In the genomic region with DNA sequence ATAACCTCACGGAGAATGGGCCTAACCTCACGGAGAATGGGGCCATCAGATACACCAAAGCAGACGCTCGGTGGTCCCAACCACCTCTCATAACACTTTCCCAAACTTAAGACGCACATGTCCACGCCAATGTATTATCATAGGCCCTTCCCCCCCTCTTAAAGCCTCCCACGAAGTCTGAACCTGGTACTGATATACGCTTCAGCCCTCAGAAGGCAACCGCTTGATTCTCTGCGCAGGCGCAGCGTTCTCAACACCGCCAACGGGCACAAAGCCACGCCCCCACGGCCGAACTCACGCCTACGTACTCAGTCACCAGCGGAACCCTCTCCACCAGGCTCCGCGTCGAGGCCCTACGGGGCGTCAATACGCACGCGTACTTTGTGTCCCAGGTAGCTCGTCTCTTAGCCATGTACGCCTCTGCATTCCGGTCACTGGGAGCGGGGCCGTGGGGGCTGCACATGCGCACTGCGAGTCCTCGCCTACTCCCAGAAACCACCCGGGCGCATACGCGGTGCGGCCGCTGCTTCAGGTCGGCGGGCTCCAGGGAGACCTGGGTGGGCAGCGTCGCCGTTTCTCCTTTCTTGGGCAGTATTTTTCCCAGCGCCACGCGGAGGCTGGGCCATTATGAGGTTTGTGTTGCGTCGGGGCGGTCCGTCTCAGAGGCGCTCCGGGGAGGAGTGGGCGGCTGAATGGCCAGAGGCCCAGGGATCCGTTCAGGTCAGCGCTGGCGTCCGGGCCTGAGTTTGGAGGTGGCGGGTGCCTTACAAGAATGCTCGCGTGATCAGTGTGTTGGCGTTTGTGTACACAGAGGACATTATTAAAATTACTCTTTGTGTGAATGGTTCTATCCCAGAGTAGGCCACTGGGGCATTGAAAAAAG, we compare ENCODE assay signal across 8 cellular contexts. TPM values are rescaled to one million over a fixed set of nuclear protein-coding genes. Genes with fewer than 3 reads are reported as not detected.
DNase-seq lines count a peak whose midpoint lies in the region; ATAC-seq and TF ChIP-seq lines count a peak whose summit lies in the region.

No MANE protein-coding gene starts in this region.

- peak overlapping the region; percentile 88 for H3K4me2 ChIP-seq in SK-N-SH

- peaks cover 43% of the 10 kb centered on the region for H3K36me3 Mint-ChIP-seq in activated naive CD8-positive, alpha-beta T cell treated with anti-CD3 and anti-CD28 coated beads, Interleukin-2, amount 10 ng/mL, durations not matched to agents 7 days and 5 days

- H3F3A ChIP-seq in SK-N-SH (replicated peaks; ENCODE audit: insufficient read depth), result peaks cover 5% of the 10 kb centered on the region

- 17% methylated on average over 36 of the region's 65 CpGs for WGBS in SK-N-SH (ENCODE audit: low lambda C conversion rate)

- ATAC-seq in GM18858 (IDR thresholded peaks at IDR 0.05; ENCODE audit: unreplicated experiment), result peak; percentile 53
- ATAC-seq in activated naive CD8-positive, alpha-beta T cell treated with anti-CD3 and anti-CD28 coated beads, Interleukin-2, amount 10 ng/mL, durations not matched to agents 7 days and 5 days (ENCODE audit: low read depth), result peak; percentile 100
- no peak for ATAC-seq in HG03439 (IDR thresholded peaks at IDR 0.05; ENCODE audit: unreplicated experiment)

- H3K4me3 ChIP-seq in SK-N-SH (ENCODE audit: low read depth in 2 of 2, low read length in 1 of 2), result peak overlapping the region; percentile 60 to 69

- TF ChIP-seq EP300 in SK-N-SH (IDR thresholded peaks at IDR 0.05; ENCODE audit: borderline replicate concordance in 1 of 2, low read depth in 1 of 2, low read length in 1 of 2), result no peak

- no peak for TF ChIP-seq RAD21 in SK-N-SH (IDR thresholded peaks at IDR 0.05; ENCODE audit: low read length)

- H3K27me3 ChIP-seq in SK-N-SH (ENCODE audit: insufficient read depth), result no peaks in the 10 kb centered on the region

- CTCF ChIA-PET in SK-N-SH (lab: Yijun Ruan, JAX), result interaction anchor here (0.7 to 1.7 kb wide), 5 partner anchors 20 to 161 kb away, joined by 3 to 4 read pairs (median 3); a partner anchor contains a TSS

- DNase-seq in HuH-7.5 (ENCODE audit: low spot score) (peak; percentile 82), SK-N-SH (peak; percentile 92), head of caudate nucleus (peak; percentile 80 to 96 (median 89)), nucleus accumbens (lab: John Stamatoyannopoulos, UW) (peak; percentile 26 to 91 (median 78)), stromal cell of bone marrow (ENCODE audit: low read depth) (peak; percentile 83)
- DNase-seq in activated naive CD8-positive, alpha-beta T cell treated with anti-CD3 and anti-CD28 coated beads, Interleukin-2, amount 10 ng/mL, durations not matched to agents 7 days and 5 days, result peak; percentile 88

- peak overlapping the region; percentile 88 for H2AFZ ChIP-seq in SK-N-SH (ENCODE audit: low read depth)

- H3K4me1 ChIP-seq in SK-N-SH (ENCODE audit: control insufficient read depth in 1 of 2, insufficient read depth in 2 of 2, low read depth in 1 of 2, low read length in 1 of 2), result peaks cover 0 to 10% of the 10 kb centered on the region in 2 experiments; a peak in 2 of 4 replicates

- POLR2A ChIA-PET in SK-N-SH (lab: Yijun Ruan, JAX), result interaction anchor here (1.2 kb wide), 2 partner anchors 20 to 35 kb away, joined by 3 to 4 read pairs; no protein-coding TSS in a partner anchor
- POLR2A ChIA-PET in activated naive CD8-positive, alpha-beta T cell treated with anti-CD3 and anti-CD28 coated beads, Interleukin-2, amount 10 ng/mL, durations not matched to agents 7 days and 5 days (lab: Charles Lee), result interaction anchor here (0.5 to 1.0 kb wide), 4 partner anchors 36 to 1395 kb away, joined by 3 to 4 read pairs (median 3); a partner anchor contains a TSS

- H3K27me3 Mint-ChIP-seq in activated naive CD8-positive, alpha-beta T cell treated with anti-CD3 and anti-CD28 coated beads, Interleukin-2, amount 10 ng/mL, durations not matched to agents 7 days and 5 days, result no peaks in the 10 kb centered on the region

- 0 out of 2 replicates have a peak, but pooled peaks cover 5% of the 10 kb centered on the region for H3K9me3 ChIP-seq in SK-N-SH

- H3K9me3 Mint-ChIP-seq in activated naive CD8-positive, alpha-beta T cell treated with anti-CD3 and anti-CD28 coated beads, Interleukin-2, amount 10 ng/mL, durations not matched to agents 7 days and 5 days, result peaks cover 39% of the 10 kb centered on the region

- H3K4me1 Mint-ChIP-seq in activated naive CD8-positive, alpha-beta T cell treated with anti-CD3 and anti-CD28 coated beads, Interleukin-2, amount 10 ng/mL, durations not matched to agents 7 days and 5 days, result peaks cover 17% of the 10 kb centered on the region

- peaks cover 24 to 39% of the 10 kb centered on the region in 2 experiments for H3K36me3 ChIP-seq in SK-N-SH (replicated peaks in 1 of 2; ENCODE audit: control insufficient read depth in 1 of 2, insufficient read depth in 2 of 2, low read length in 1 of 2)

- peak overlapping the region; percentile 90 for H3K27ac Mint-ChIP-seq in activated naive CD8-positive, alpha-beta T cell treated with anti-CD3 and anti-CD28 coated beads, Interleukin-2, amount 10 ng/mL, durations not matched to agents 7 days and 5 days

- H4K20me1 ChIP-seq in SK-N-SH (ENCODE audit: insufficient read depth), result no peaks in the 10 kb centered on the region

- H3K79me2 ChIP-seq in SK-N-SH (ENCODE audit: insufficient read depth), result peaks cover 14% of the 10 kb centered on the region; the same call in 1 of the 2 replicates

- TF ChIP-seq CTCF in SK-N-SH (IDR thresholded peaks at IDR 0.05), result no peak

- H3K9me2 ChIP-seq in SK-N-SH, result no peaks in the 10 kb centered on the region

- intact Hi-C loops in head of caudate nucleus (cut with DNase I), result loop anchor here (2.0 kb wide), 1 partner anchor 53 kb away; a partner anchor contains a TSS

- H3K27ac ChIP-seq in SK-N-SH (ENCODE audit: low read depth in 2 of 2, low read length in 1 of 2), result peak overlapping the region; percentile 44 to 72; a peak in 3 of 4 replicates

- peak overlapping the region; percentile 73 for H3K9ac ChIP-seq in SK-N-SH

- H3K4me3 Mint-ChIP-seq in activated naive CD8-positive, alpha-beta T cell treated with anti-CD3 and anti-CD28 coated beads, Interleukin-2, amount 10 ng/mL, durations not matched to agents 7 days and 5 days, result peak overlapping the region; percentile 95

TF ChIP-seq in SK-N-SH, 30 proteins besides CTCF, POLR2A, EP300 and RAD21:
- TF ChIP-seq NRF1 (IDR thresholded peaks at IDR 0.05; ENCODE audit: low read depth, low read length), result peak; percentile 82
- peak; percentile 63; the same call in 1 of the 2 replicates for TF ChIP-seq MXI1 (IDR thresholded peaks at IDR 0.05; ENCODE audit: low read depth, low read length)
- TF ChIP-seq RFX5 (IDR thresholded peaks at IDR 0.05; ENCODE audit: low read length), result peak; percentile 70
- no peak for TF ChIP-seq JUND (IDR thresholded peaks at IDR 0.05)
- TF ChIP-seq RCOR1 (IDR thresholded peaks at IDR 0.05; ENCODE audit: low read length), result no peak
- TF ChIP-seq POLR2AphosphoS5 (IDR thresholded peaks at IDR 0.05; ENCODE audit: low read depth, low read length), result peak; percentile 54
- TF ChIP-seq, protein P1, sequence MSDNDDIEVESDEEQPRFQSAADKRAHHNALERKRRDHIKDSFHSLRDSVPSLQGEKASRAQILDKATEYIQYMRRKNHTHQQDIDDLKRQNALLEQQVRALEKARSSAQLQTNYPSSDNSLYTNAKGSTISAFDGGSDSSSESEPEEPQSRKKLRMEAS (IDR thresholded peaks at IDR 0.05; ENCODE audit: low read depth), result peak; percentile 76; the same call in 1 of the 2 replicates
- no peak for TF ChIP-seq TCF12 (IDR thresholded peaks at IDR 0.05)
- TF ChIP-seq NFIC (IDR thresholded peaks at IDR 0.05; ENCODE audit: borderline replicate concordance), result no peak
- TF ChIP-seq, protein P2, sequence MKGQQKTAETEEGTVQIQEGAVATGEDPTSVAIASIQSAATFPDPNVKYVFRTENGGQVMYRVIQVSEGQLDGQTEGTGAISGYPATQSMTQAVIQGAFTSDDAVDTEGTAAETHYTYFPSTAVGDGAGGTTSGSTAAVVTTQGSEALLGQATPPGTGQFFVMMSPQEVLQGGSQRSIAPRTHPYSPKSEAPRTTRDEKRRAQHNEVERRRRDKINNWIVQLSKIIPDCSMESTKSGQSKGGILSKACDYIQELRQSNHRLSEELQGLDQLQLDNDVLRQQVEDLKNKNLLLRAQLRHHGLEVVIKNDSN (IDR thresholded peaks at IDR 0.05; ENCODE audit: borderline replicate concordance, low read depth), result no peak
- 0 out of 2 replicates have a peak, but pooled peaks have one; percentile 33 for TF ChIP-seq TAF1 (IDR thresholded peaks at IDR 0.05; ENCODE audit: borderline replicate concordance, low read depth, low read length)
- TF ChIP-seq, protein P3, sequence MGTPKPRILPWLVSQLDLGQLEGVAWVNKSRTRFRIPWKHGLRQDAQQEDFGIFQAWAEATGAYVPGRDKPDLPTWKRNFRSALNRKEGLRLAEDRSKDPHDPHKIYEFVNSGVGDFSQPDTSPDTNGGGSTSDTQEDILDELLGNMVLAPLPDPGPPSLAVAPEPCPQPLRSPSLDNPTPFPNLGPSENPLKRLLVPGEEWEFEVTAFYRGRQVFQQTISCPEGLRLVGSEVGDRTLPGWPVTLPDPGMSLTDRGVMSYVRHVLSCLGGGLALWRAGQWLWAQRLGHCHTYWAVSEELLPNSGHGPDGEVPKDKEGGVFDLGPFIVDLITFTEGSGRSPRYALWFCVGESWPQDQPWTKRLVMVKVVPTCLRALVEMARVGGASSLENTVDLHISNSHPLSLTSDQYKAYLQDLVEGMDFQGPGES (IDR thresholded peaks at IDR 0.05; ENCODE audit: low read depth, low read length), result no peak
- TF ChIP-seq CHD2 (IDR thresholded peaks at IDR 0.05; ENCODE audit: low read length, partially characterized antibody), result peak; percentile 9

RNA-seq across cellular contexts. Expression of a gene that starts 25.3 kb away (rescaled TPM):
- polyA plus RNA-seq in SK-N-SH (2012; rRNA removed), result 4.5 and 5.9 TPM in 2 replicates
- polyA plus RNA-seq in SK-N-SH (2012; cell fraction: cytosol; rRNA removed), result 6.0 and 8.2 TPM in 2 replicates
- polyA plus RNA-seq in SK-N-SH (2012; cell fraction: nucleus; rRNA removed), result 4.1 and 7.2 TPM in 2 replicates
- 1 to 10 TPM; 5.0 to 5.5 TPM for total RNA-seq in activated naive CD8-positive, alpha-beta T cell treated with anti-CD3 and anti-CD28 coated beads, Interleukin-2, amount 10 ng/mL, durations not matched to agents 7 days and 5 days

RNA-seq across cellular contexts. Expression of a gene that starts 36.1 kb away (rescaled TPM):
- polyA plus RNA-seq in SK-N-SH (2012; rRNA removed), result 1.9 and 2.1 TPM in 2 replicates
- 2.6 and 2.7 TPM in 2 replicates for polyA plus RNA-seq in SK-N-SH (2012; cell fraction: cytosol; rRNA removed)
- 1.8 and 4.3 TPM in 2 replicates for polyA plus RNA-seq in SK-N-SH (2012; cell fraction: nucleus; rRNA removed)
- total RNA-seq in activated naive CD8-positive, alpha-beta T cell treated with anti-CD3 and anti-CD28 coated beads, Interleukin-2, amount 10 ng/mL, durations not matched to agents 7 days and 5 days, result 1 to 10 TPM; 8.5 to 9.2 TPM

RNA-seq across cellular contexts. Expression of a gene that starts 53.4 kb away (rescaled TPM):
- 6.8 and 11.7 TPM in 2 replicates for polyA plus RNA-seq in SK-N-SH (2012; rRNA removed)
- polyA plus RNA-seq in SK-N-SH (2012; cell fraction: cytosol; rRNA removed), result 5.3 and 5.8 TPM in 2 replicates
- 6.7 and 8.1 TPM in 2 replicates for polyA plus RNA-seq in SK-N-SH (2012; cell fraction: nucleus; rRNA removed)
- 10 to 100 TPM in 1 of 2 experiments, 1 to 10 TPM in 1; 9.7 to 11.7 TPM for total RNA-seq in activated naive CD8-positive, alpha-beta T cell treated with anti-CD3 and anti-CD28 coated beads, Interleukin-2, amount 10 ng/mL, durations not matched to agents 7 days and 5 days
